1 cellular context compared by ENCODE assay signal in the genomic region with DNA sequence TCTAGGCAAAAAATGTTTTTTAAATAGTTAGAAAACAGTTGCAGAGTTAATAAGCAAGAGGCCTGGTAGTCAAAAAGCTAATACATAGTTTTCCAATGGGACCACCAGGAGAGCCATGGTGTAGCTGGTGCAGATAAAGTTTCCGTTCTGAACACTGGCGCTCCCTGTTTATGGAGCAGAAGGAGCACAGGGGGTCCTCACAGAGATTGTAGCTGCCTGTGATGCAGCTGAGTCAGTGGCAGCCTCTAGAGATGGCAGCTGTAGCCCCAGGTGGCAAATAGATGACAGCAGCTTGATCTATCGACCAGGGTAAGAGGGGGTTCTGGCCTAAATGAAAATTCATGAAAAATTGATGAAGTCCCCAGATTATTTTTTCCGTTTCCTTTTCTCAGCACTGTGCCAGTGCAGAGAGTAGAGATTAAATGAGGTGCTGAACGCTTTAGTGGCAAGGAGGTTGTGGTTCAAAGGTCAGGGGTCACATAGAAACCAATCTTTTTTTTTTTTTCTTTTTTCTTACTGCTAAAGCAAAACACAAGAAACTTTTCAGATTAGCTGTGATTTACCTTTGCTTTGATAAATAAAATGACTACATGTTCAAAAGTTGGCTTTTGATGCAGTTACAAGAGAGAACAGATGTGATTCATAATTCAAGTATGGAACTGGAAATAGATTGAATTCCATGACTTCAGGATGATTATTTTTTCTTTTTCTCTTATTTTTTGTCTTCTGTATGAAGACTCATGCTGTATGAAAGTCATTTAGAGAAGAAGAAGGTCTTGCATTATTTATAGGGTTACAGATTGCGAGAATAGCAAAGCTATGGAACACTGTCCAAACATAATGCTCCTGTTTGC.
TF ChIP-seq lines count a peak whose summit lies in the region.

No MANE protein-coding gene starts in this region.

TF ChIP-seq in HEK293, 187 proteins besides CTCF, POLR2A, EP300 and RAD21:
- TF ChIP-seq, protein P1, sequence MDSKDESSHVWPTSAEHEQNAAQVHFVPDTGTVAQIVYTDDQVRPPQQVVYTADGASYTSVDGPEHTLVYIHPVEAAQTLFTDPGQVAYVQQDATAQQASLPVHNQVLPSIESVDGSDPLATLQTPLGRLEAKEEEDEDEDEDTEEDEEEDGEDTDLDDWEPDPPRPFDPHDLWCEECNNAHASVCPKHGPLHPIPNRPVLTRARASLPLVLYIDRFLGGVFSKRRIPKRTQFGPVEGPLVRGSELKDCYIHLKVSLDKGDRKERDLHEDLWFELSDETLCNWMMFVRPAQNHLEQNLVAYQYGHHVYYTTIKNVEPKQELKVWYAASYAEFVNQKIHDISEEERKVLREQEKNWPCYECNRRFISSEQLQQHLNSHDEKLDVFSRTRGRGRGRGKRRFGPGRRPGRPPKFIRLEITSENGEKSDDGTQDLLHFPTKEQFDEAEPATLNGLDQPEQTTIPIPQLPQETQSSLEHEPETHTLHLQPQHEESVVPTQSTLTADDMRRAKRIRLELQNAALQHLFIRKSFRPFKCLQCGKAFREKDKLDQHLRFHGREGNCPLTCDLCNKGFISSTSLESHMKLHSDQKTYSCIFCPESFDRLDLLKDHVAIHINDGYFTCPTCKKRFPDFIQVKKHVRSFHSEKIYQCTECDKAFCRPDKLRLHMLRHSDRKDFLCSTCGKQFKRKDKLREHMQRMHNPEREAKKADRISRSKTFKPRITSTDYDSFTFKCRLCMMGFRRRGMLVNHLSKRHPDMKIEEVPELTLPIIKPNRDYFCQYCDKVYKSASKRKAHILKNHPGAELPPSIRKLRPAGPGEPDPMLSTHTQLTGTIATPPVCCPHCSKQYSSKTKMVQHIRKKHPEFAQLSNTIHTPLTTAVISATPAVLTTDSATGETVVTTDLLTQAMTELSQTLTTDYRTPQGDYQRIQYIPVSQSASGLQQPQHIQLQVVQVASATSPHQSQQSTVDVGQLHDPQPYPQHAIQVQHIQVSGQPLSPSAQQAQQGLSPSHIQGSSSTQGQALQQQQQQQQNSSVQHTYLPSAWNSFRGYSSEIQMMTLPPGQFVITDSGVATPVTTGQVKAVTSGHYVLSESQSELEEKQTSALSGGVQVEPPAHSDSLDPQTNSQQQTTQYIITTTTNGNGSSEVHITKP (tag by site-specific recombination; IDR thresholded peaks at IDR 0.05): no peak
- TF ChIP-seq ZNF211 (tag by site-specific recombination; IDR thresholded peaks at IDR 0.05; ENCODE audit: low read depth): no peak
- no peak for TF ChIP-seq ZBTB10 (tag by site-specific recombination; IDR thresholded peaks at IDR 0.05)
- TF ChIP-seq ZNF670 (tag by site-specific recombination; IDR thresholded peaks at IDR 0.05; ENCODE audit: low read depth): no peak
- TF ChIP-seq ZNF114 (tag by site-specific recombination; IDR thresholded peaks at IDR 0.05): no peak
- no peak for TF ChIP-seq KLF7 (tag by site-specific recombination; IDR thresholded peaks at IDR 0.05; ENCODE audit: borderline replicate concordance)
- TF ChIP-seq ZNF654 (tag by site-specific recombination; IDR thresholded peaks at IDR 0.05; ENCODE audit: low read depth): no peak
- TF ChIP-seq ZNF624 (tag by site-specific recombination; IDR thresholded peaks at IDR 0.05): no peak
- TF ChIP-seq ZIC2 (tag by site-specific recombination; IDR thresholded peaks at IDR 0.05): peak; percentile 87
- TF ChIP-seq, protein P2, sequence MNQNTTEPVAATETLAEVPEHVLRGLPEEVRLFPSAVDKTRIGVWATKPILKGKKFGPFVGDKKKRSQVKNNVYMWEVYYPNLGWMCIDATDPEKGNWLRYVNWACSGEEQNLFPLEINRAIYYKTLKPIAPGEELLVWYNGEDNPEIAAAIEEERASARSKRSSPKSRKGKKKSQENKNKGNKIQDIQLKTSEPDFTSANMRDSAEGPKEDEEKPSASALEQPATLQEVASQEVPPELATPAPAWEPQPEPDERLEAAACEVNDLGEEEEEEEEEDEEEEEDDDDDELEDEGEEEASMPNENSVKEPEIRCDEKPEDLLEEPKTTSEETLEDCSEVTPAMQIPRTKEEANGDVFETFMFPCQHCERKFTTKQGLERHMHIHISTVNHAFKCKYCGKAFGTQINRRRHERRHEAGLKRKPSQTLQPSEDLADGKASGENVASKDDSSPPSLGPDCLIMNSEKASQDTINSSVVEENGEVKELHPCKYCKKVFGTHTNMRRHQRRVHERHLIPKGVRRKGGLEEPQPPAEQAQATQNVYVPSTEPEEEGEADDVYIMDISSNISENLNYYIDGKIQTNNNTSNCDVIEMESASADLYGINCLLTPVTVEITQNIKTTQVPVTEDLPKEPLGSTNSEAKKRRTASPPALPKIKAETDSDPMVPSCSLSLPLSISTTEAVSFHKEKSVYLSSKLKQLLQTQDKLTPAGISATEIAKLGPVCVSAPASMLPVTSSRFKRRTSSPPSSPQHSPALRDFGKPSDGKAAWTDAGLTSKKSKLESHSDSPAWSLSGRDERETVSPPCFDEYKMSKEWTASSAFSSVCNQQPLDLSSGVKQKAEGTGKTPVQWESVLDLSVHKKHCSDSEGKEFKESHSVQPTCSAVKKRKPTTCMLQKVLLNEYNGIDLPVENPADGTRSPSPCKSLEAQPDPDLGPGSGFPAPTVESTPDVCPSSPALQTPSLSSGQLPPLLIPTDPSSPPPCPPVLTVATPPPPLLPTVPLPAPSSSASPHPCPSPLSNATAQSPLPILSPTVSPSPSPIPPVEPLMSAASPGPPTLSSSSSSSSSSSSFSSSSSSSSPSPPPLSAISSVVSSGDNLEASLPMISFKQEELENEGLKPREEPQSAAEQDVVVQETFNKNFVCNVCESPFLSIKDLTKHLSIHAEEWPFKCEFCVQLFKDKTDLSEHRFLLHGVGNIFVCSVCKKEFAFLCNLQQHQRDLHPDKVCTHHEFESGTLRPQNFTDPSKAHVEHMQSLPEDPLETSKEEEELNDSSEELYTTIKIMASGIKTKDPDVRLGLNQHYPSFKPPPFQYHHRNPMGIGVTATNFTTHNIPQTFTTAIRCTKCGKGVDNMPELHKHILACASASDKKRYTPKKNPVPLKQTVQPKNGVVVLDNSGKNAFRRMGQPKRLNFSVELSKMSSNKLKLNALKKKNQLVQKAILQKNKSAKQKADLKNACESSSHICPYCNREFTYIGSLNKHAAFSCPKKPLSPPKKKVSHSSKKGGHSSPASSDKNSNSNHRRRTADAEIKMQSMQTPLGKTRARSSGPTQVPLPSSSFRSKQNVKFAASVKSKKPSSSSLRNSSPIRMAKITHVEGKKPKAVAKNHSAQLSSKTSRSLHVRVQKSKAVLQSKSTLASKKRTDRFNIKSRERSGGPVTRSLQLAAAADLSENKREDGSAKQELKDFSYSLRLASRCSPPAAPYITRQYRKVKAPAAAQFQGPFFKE (tag by site-specific recombination; IDR thresholded peaks at IDR 0.05; ENCODE audit: borderline replicate concordance): no peak
- TF ChIP-seq ZNF544 (tag by site-specific recombination; IDR thresholded peaks at IDR 0.05): no peak
- TF ChIP-seq ZNF513 (tag by site-specific recombination; IDR thresholded peaks at IDR 0.05): no peak
- TF ChIP-seq ZNF354C (tag by site-specific recombination; IDR thresholded peaks at IDR 0.05; ENCODE audit: borderline replicate concordance, low read depth): no peak
- peak; percentile 60; the same call in 1 of the 2 replicates for TF ChIP-seq ZNF423 (tag by site-specific recombination; IDR thresholded peaks at IDR 0.05)
- peak; percentile 60 for TF ChIP-seq GLIS1 (tag by site-specific recombination; IDR thresholded peaks at IDR 0.05)
- TF ChIP-seq SCRT1 (tag by site-specific recombination; IDR thresholded peaks at IDR 0.05; ENCODE audit: borderline replicate concordance): no peak
- TF ChIP-seq ZNF350 (tag by site-specific recombination; IDR thresholded peaks at IDR 0.05): no peak
